ENCODE assay signal across 26 cellular contexts in the genomic region with DNA sequence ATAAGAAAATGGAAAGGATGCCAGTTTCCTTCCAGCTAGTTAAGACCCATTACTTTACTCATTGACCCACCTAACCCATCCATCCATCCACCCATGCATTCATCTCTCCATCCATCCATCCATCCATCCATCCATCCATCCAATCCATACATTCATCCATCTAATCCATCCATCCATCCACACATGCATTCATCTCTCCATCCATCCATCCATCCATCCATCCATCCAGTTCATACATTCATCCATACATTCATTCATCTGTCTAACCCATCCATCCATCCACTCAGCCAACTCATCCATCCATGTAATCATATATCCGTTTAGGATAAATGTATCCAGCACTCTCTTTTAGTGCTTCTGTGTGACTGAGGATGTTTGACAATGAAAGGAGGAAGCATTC.
"Had no signal": no experiment of that assay in that cellular context is flagged by ENCODE, and none has a peak within 500 bp of the region (broad histone marks: within the 10 kb centered on the region; RNA-seq: fewer than 3 reads in every experiment).

No MANE protein-coding gene starts in this region.

- H3K9me3 Mint-ChIP-seq: activated naive CD4-positive, alpha-beta T cell treated with anti-CD3 and anti-CD28 coated beads, Interleukin-2, amount 50 U/mL, for 72 hours; activated naive CD8-positive, alpha-beta T cell treated with anti-CD3 and anti-CD28 coated beads, Interleukin-2, amount 50 U/mL, for 24 hours; activated T-cell treated with anti-CD3 and anti-CD28 coated beads, Interleukin-2, amount 50 U/mL, for 4 hours; T-helper 2 cell treated with Interferon-gamma antibody and Interleukin-4, amounts not matched to agents 5 μg/mL and 100 μg/mL, for 36 hours had no signal

- H3K9ac ChIP-seq: SK-N-SH had no signal

- H3K27ac Mint-ChIP-seq: activated naive CD4-positive, alpha-beta T cell treated with anti-CD3 and anti-CD28 coated beads, Interleukin-2, amount 50 U/mL, for 72 hours; activated naive CD8-positive, alpha-beta T cell treated with anti-CD3 and anti-CD28 coated beads, Interleukin-2, amount 50 U/mL, for 24 hours; T-helper 2 cell treated with Interferon-gamma antibody and Interleukin-4, amounts not matched to agents 5 μg/mL and 100 μg/mL, for 36 hours had no signal

- H3K9me3 ChIP-seq: Peyer's patch, SJCRH30, SK-N-SH had no signal

- DNase-seq: activated CD4-positive, alpha-beta T cell treated with anti-CD3 and anti-CD28 coated beads for 48 hours; activated CD4-positive, alpha-beta T cell treated with anti-CD3 and anti-CD28 coated beads, Interleukin-2, amount 50 U/mL, for 4 hours; activated CD4-positive, CD25-positive, alpha-beta regulatory T cell treated with anti-CD3 and anti-CD28 coated beads, Interleukin-2, amount 50 U/mL, for 72 hours; activated CD8-positive, alpha-beta memory T cell treated with anti-CD3 and anti-CD28 coated beads for 24 hours; activated effector memory CD4-positive, alpha-beta T cell treated with anti-CD3 and anti-CD28 coated beads, Interleukin-2, amount 50 U/mL, for 16 hours; activated naive CD4-positive, alpha-beta T cell treated with Interleukin-2 at 50 U/mL for 16 hours; activated naive CD8-positive, alpha-beta T cell treated with anti-CD3 and anti-CD28 coated beads, Interleukin-2, amount 50 U/mL, for 24 hours; activated T-cell treated with anti-CD3 and anti-CD28 coated beads, Interleukin-2, amount 50 U/mL, for 4 hours; amniotic stem cell; brain microvascular endothelial cell; MM.1S; NCI-H1105; NCI-H1436; NCI-H1694 treated with DMSO at 0.1 percent for 48 hours; NCI-H2029 treated with DMSO at 0.1 percent for 48 hours; NCI-H510A treated with DMSO at 0.1 percent for 48 hours; NCI-H69; NK-92 treated with Interleukin-12 subunit alpha and Interleukin-12 subunit beta, amount 100 ng/mL, for 24 hours; Peyer's patch; Right ventricle myocardium superior; SJCRH30; SK-N-SH had no signal

- H3K36me3 Mint-ChIP-seq: activated naive CD4-positive, alpha-beta T cell treated with anti-CD3 and anti-CD28 coated beads, Interleukin-2, amount 50 U/mL, for 72 hours had no signal

- H3K27me3 Mint-ChIP-seq: activated naive CD8-positive, alpha-beta T cell treated with anti-CD3 and anti-CD28 coated beads, Interleukin-2, amount 50 U/mL, for 24 hours had no signal

- H3K4me3 ChIP-seq: cardiac muscle cell, Peyer's patch, SJCRH30 had no signal

- H3K27ac ChIP-seq: brain microvascular endothelial cell, cardiac muscle cell, Peyer's patch, RWPE1, SJCRH30 had no signal

- H3K4me1 ChIP-seq: SJCRH30 had no signal

- H3K4me2 ChIP-seq: SK-N-SH had no signal

- H3K27me3 ChIP-seq: brain microvascular endothelial cell, cardiac muscle cell, Peyer's patch, SJCRH30 had no signal

- H3K4me3 Mint-ChIP-seq: activated naive CD8-positive, alpha-beta T cell treated with anti-CD3 and anti-CD28 coated beads, Interleukin-2, amount 50 U/mL, for 24 hours; activated T-cell treated with anti-CD3 and anti-CD28 coated beads, Interleukin-2, amount 50 U/mL, for 4 hours; T-helper 2 cell treated with Interferon-gamma antibody and Interleukin-4, amounts not matched to agents 5 μg/mL and 100 μg/mL, for 36 hours had no signal

- H3K36me3 ChIP-seq: brain microvascular endothelial cell, cardiac muscle cell, Peyer's patch, SJCRH30 had no signal
